In the genomic region with DNA sequence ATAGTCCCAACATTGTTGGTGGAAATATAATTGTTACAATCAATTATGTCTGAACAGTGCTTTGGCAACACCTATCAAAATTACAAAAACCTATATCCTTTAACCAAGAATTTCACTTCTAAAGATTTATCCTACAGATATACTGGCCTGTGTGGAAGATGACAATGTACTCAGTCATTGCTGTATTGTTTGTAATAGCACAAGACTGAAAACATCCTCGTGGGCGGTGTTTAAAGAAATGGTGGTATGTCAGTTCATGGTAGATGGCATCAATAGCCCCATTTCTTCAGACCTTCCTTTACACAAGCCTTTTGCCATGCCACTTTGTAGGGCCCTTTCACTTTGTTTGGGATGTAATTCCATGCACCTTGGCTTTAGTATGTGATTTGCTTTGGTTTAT, we compare ENCODE assay signal across 1 cellular context.
TF ChIP-seq lines count a peak whose summit lies in the region.

No MANE protein-coding gene starts in this region.

TF ChIP-seq in IMR-90, 13 proteins besides CTCF, POLR2A, EP300 and RAD21:
- TF ChIP-seq MAFK (IDR thresholded peaks at IDR 0.05; ENCODE audit: low read depth, low read length) (no peak), CHD1 (IDR thresholded peaks at IDR 0.05; ENCODE audit: low read depth, low read length) (no peak), MXI1 (IDR thresholded peaks at IDR 0.05; ENCODE audit: borderline replicate concordance, low read depth, low read length) (no peak), CEBPB (IDR thresholded peaks at IDR 0.05; ENCODE audit: low read depth, low read length) (no peak), RCOR1 (IDR thresholded peaks at IDR 0.05; ENCODE audit: insufficient replicate concordance, low read length) (no peak), FOS (IDR thresholded peaks at IDR 0.05; ENCODE audit: low read depth, low read length) (no peak), NFE2L2 (IDR thresholded peaks at IDR 0.05; ENCODE audit: low read depth, low read length) (no peak), MAZ (IDR thresholded peaks at IDR 0.05; ENCODE audit: borderline replicate concordance, low read depth, low read length) (no peak), SMC3 (IDR thresholded peaks at IDR 0.05; ENCODE audit: low read depth, low read length) (no peak), BHLHE40 (IDR thresholded peaks at IDR 0.05; ENCODE audit: low read depth, low read length) (no peak)
- TF ChIP-seq, protein P1, sequence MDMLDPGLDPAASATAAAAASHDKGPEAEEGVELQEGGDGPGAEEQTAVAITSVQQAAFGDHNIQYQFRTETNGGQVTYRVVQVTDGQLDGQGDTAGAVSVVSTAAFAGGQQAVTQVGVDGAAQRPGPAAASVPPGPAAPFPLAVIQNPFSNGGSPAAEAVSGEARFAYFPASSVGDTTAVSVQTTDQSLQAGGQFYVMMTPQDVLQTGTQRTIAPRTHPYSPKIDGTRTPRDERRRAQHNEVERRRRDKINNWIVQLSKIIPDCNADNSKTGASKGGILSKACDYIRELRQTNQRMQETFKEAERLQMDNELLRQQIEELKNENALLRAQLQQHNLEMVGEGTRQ (IDR thresholded peaks at IDR 0.05; ENCODE audit: low read depth, low read length) = no peak
- TF ChIP-seq, protein P2, sequence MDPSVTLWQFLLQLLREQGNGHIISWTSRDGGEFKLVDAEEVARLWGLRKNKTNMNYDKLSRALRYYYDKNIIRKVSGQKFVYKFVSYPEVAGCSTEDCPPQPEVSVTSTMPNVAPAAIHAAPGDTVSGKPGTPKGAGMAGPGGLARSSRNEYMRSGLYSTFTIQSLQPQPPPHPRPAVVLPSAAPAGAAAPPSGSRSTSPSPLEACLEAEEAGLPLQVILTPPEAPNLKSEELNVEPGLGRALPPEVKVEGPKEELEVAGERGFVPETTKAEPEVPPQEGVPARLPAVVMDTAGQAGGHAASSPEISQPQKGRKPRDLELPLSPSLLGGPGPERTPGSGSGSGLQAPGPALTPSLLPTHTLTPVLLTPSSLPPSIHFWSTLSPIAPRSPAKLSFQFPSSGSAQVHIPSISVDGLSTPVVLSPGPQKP (IDR thresholded peaks at IDR 0.05; ENCODE audit: borderline replicate concordance, low read depth, low read length) = no peak
